In the genomic region with DNA sequence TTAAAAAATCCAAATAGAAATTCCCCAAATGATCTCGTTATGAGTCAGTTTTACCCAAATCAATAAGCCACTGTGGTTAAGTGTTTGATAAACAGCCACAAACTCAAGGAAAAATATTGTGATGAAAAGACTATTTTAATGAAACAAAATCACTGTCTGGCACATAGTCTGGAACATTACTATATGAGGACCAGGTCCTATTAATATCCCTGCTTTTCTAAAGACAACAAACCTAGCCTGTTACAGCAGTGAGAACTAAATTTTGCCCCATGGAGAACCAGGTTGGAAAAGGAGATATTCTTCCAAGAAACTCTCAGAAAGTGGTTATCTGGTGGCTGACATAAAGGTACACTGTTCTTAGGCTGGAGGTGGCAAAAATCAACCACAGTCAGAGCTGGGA, we compare ENCODE assay signal across 16 cellular contexts. TPM values are rescaled to one million over a fixed set of nuclear protein-coding genes. Genes with fewer than 3 reads are reported as not detected.
A peak's percentile ranks its signal among the peaks of the same experiment; 100 is the strongest.
DNase-seq lines count a peak whose midpoint lies in the region; ATAC-seq and TF ChIP-seq lines count a peak whose summit lies in the region.
"Had no signal": no experiment of that assay in that cellular context is flagged by ENCODE, and none has a peak within 500 bp of the region (broad histone marks: within the 10 kb centered on the region; RNA-seq: fewer than 3 reads in every experiment).

No MANE protein-coding gene starts in this region.

- WGBS in heart right ventricle, 2 donors: 87 to 94% methylated on average over 1 of the region's 1 CpG
- WGBS in gastroesophageal sphincter (ENCODE audit: low coverage in 1 of 2), 2 donors: 69 to 86% methylated on average over 1 of the region's 1 CpG

- TF ChIP-seq POLR2A in gastroesophageal sphincter (IDR thresholded peaks at IDR 0.05): no peak

- intact Hi-C loops in heart right ventricle (cut with DNase I) (no loop called here), tibial artery (cut with DNase I; ENCODE audit: low total_unique reads) (no loop called here)

- H3K36me3 ChIP-seq in heart right ventricle (no peaks in the 10 kb centered on the region), right atrium auricular region (no peaks in the 10 kb centered on the region), gastroesophageal sphincter (no peaks in the 10 kb centered on the region), tibial artery (no peaks in the 10 kb centered on the region)

- no peak for TF ChIP-seq CTCF in heart right ventricle (IDR thresholded peaks at IDR 0.05)
- TF ChIP-seq CTCF in right atrium auricular region (IDR thresholded peaks at IDR 0.05): no peak
- TF ChIP-seq CTCF in gastroesophageal sphincter (IDR thresholded peaks at IDR 0.05): no peak
- TF ChIP-seq CTCF in tibial artery (IDR thresholded peaks at IDR 0.05): no peak

- H3K4me3 ChIP-seq in heart right ventricle (no peak overlapping the region), right atrium auricular region (no peak overlapping the region), gastroesophageal sphincter (no peak overlapping the region), tibial artery (no peak overlapping the region)
- H3K4me3 ChIP-seq: A549 had no signal

- peaks cover 3 to 46% (median 12%) of the 10 kb centered on the region in 9 donors for H3K4me1 ChIP-seq in heart right ventricle
- H3K4me1 ChIP-seq in right atrium auricular region: peaks cover 0 to 6% of the 10 kb centered on the region in 2 donors
- peaks cover 0 to 32% (median under 1%) of the 10 kb centered on the region in 3 donors for H3K4me1 ChIP-seq in gastroesophageal sphincter
- H3K4me1 ChIP-seq in tibial artery: peaks cover 0 to 62% (median 12%) of the 10 kb centered on the region in 4 donors
- H3K4me1 ChIP-seq: A549 had no signal

- no peak for TF ChIP-seq EP300 in gastroesophageal sphincter (IDR thresholded peaks at IDR 0.05)

- H3K9me3 ChIP-seq in heart right ventricle (peaks cover 0 to 2% (median 0%) of the 10 kb centered on the region in 11 donors), right atrium auricular region (no peaks in the 10 kb centered on the region), gastroesophageal sphincter (no peaks in the 10 kb centered on the region), tibial artery (no peaks in the 10 kb centered on the region)
- H3K9me3 ChIP-seq: A549 had no signal

- ATAC-seq in heart right ventricle: peak in 3 of 8 donors; percentile 38 to 51 (median 40)
- no peak for ATAC-seq in gastroesophageal sphincter
- no peak for ATAC-seq in HG03378 (IDR thresholded peaks at IDR 0.05; ENCODE audit: unreplicated experiment)
- ATAC-seq: A549, HepG2 had no signal

- no peak for DNase-seq in heart right ventricle
- DNase-seq in right atrium auricular region (ENCODE audit: low spot score): no peak
- no peak for DNase-seq in tibial artery
- no peak for DNase-seq in NCI-H2029 treated with DMSO at 0.1 percent for 48 hours (lab: John Stamatoyannopoulos, UW)
- no peak for DNase-seq in hepatic stellate cell (ENCODE audit: low spot score)
- DNase-seq: AML-193; CD4-positive, alpha-beta memory T cell; DMS79 treated with DMSO at 0.1 percent for 48 hours; GF-D8; H9 had no signal

- H3K27ac ChIP-seq in heart right ventricle: peak overlapping the region in 6 of 10 donors; percentile 4 to 70 (median 42)
- H3K27ac ChIP-seq in right atrium auricular region: no peak overlapping the region
- peak overlapping the region in 3 of 4 donors; percentile 45 to 62 (median 45) for H3K27ac ChIP-seq in gastroesophageal sphincter
- peak overlapping the region; percentile 69 to 72 for H3K27ac ChIP-seq in tibial artery
- H3K27ac ChIP-seq: 22Rv1, A549 had no signal

- H3K27me3 ChIP-seq in heart right ventricle (no peaks in the 10 kb centered on the region), right atrium auricular region (no peaks in the 10 kb centered on the region), gastroesophageal sphincter (no peaks in the 10 kb centered on the region), tibial artery (no peaks in the 10 kb centered on the region)

RNA-seq across cellular contexts. Expression of gene ZNF385D, which starts 27.7 kb away (rescaled TPM):
- total RNA-seq in heart right ventricle (10 to 100 TPM in 3 of 10 donors, 1 to 10 TPM in 7; 3.0 to 24.9 (median 7.2) TPM), right atrium auricular region (1 to 10 TPM in 1 of 2 donors, under 1 TPM in 1; 0.59 to 1.1 TPM), gastroesophageal sphincter (10 to 100 TPM in 2 of 4 donors, 1 to 10 TPM in 2; 8.1 to 17.9 (median 11.3) TPM)
- polyA plus RNA-seq in heart right ventricle: 10 to 100 TPM in 1 of 2 donors, 1 to 10 TPM in 1; 4.5 to 10.5 TPM
- total RNA-seq: CD4-positive, alpha-beta memory T cell; HepG2 had no signal
- polyA plus RNA-seq: A549; CD14-positive monocyte; CD4-positive, alpha-beta memory T cell; HepG2 had no signal

Comparison
In these comparisons a context has a peak if more than half of its experiments do, and no peak if none do; other contexts are left out.
1. H3K27ac ChIP-seq: peak in heart right ventricle (6 of 10), gastroesophageal sphincter (3 of 4) and tibial artery (2 of 2); none in right atrium auricular region (0 of 2).